Comparison of ENCODE assay signal across 8 cellular contexts in the genomic region with DNA sequence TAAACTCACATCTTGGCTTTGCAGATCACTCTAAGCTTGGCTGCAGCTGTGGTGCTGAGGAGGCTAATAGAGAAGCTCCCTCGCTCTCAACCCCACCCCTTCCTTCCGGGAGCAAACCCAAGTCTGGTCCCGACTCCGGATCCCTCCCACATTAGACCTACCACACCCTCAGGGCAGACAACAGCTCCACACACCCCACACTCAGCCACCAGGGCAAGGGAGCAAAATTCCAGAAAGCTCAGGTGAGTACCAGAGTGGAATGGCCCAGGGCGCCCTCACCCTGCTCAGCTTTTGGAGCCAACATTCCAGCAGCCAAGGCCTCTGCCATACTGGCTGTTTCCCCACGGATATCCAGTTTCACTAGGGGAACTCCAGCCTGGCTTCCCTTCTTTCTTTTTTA. TPM values are rescaled to one million over a fixed set of nuclear protein-coding genes. Genes with fewer than 3 reads are reported as not detected.
DNase-seq lines count a peak whose midpoint lies in the region; ATAC-seq and TF ChIP-seq lines count a peak whose summit lies in the region.
"Not testable (repeated sequence)": the region's sequence is repeated elsewhere in the genome, so short reads cannot be mapped to it uniquely, and the experiment has no call there.

No MANE protein-coding gene starts in this region.

- ATAC-seq in GM21515 (IDR thresholded peaks at IDR 0.05; ENCODE audit: unreplicated experiment) (peak; percentile 48), body of pancreas (peak; percentile 81), naive B cell (ENCODE audit: low read depth in 2 of 2) (peak; percentile 11 to 46)

- DNase-seq in T-helper 22 cell (ENCODE audit: low read depth): peak; percentile 24
- peak; percentile 36 for DNase-seq in activated T-cell treated with anti-CD3 and anti-CD28 coated beads for 1 hour (ENCODE audit: low read depth)
- peak; percentile 53 to 66 (median 58) for DNase-seq in body of pancreas
- peak; percentile 81 for DNase-seq in cardiac septum (ENCODE audit: low spot score)
- peak; percentile 6 for DNase-seq in naive B cell
- DNase-seq in stimulated activated CD4-positive, alpha-beta T cell treated with anti-CD3 and anti-CD28 coated beads, Interleukin-12 subunit alpha, Interleukin-12 subunit beta, amount 100 ng/mL, for 48 hours (ENCODE audit: low read depth in 2 of 3, low spot score in 1 of 3): peak in 2 of 3 donors; percentile 2 to 3
- peak; percentile 46 to 71 for DNase-seq in thyroid gland

- H3K36me3 ChIP-seq in body of pancreas (replicated peaks in 1 of 2; ENCODE audit: insufficient read depth in 1 of 2, low read depth in 2 of 2); thyroid gland: not testable (repeated sequence)

- intact Hi-C loops in body of pancreas (cut with DNase I); cardiac septum (cut with DNase I); thyroid gland (cut with DNase I): not testable (repeated sequence)

- not testable (repeated sequence) for TF ChIP-seq CTCF in body of pancreas (IDR thresholded peaks at IDR 0.05); thyroid gland (IDR thresholded peaks at IDR 0.05)

- not testable (repeated sequence) for H3K4me1 Mint-ChIP-seq in naive B cell

- H3K9me3 ChIP-seq in body of pancreas, thyroid gland: not testable (repeated sequence)

- not testable (repeated sequence) for H3K27me3 Mint-ChIP-seq in naive B cell

- H3K27ac ChIP-seq in body of pancreas: peak overlapping the region in 2 of 4 donors; percentile 57 to 67
- H3K27ac ChIP-seq in thyroid gland: peak overlapping the region in 1 of 3 donors; percentile 56

- not testable (repeated sequence) for H3K27me3 ChIP-seq in body of pancreas, thyroid gland

- not testable (repeated sequence) for H3K27ac Mint-ChIP-seq in naive B cell

- peak overlapping the region in 3 of 8 donors; percentile 15 to 72 (median 39) for H3K4me3 Mint-ChIP-seq in naive B cell

- not testable (repeated sequence) for H3K4me3 ChIP-seq in body of pancreas; thyroid gland (replicated peaks in 1 of 3)

- WGBS in body of pancreas, 2 donors: 26 to 28% methylated on average over 4 to 6 of the region's 6 CpGs
- whole genome bisulfite sequencing in thyroid gland, 2 donors: 27 to 47% methylated on average over 6 of the region's 6 CpGs

- not testable (repeated sequence) for H3K9me3 Mint-ChIP-seq in naive B cell

- not testable (repeated sequence) for TF ChIP-seq POLR2A in body of pancreas (IDR thresholded peaks at IDR 0.05); thyroid gland (IDR thresholded peaks at IDR 0.05)

- H3K4me1 ChIP-seq in body of pancreas, thyroid gland: not testable (repeated sequence)

- not testable (repeated sequence) for H3K36me3 Mint-ChIP-seq in naive B cell

RNA-seq across cellular contexts. Expression of gene SULT1A4, which starts 9.9 kb away (rescaled TPM):
- total RNA-seq in body of pancreas (1 to 10 TPM; 1.8 to 6.3 TPM), cardiac septum (3.2 TPM), thyroid gland (1 to 10 TPM in 3 of 4 donors, not detected in 1; 2.0 to 3.9 (median 3.8) TPM)
- 1 to 10 TPM in 2 of 6 donors, under 1 TPM in 1, not detected in 3; 0.78 to 2.1 (median 1.9) TPM for polyA plus RNA-seq in naive B cell (ENCODE audit: low read depth in 6 of 6)

RNA-seq across cellular contexts. Expression of gene SLX1B, which starts 15.3 kb away (rescaled TPM):
- total RNA-seq in body of pancreas (10 to 100 TPM; 20.8 to 52.7 TPM), cardiac septum (4.4 TPM), thyroid gland (10 to 100 TPM; 12.4 to 34.6 (median 28.9) TPM)
- 10 to 100 TPM in 4 of 6 donors, 1 to 10 TPM in 2; 8.7 to 16.0 (median 12.4) TPM for polyA plus RNA-seq in naive B cell (ENCODE audit: low read depth in 6 of 6)

RNA-seq across cellular contexts. Expression of gene BOLA2, which starts 15.5 kb away (rescaled TPM):
- total RNA-seq in body of pancreas: 10 to 100 TPM in 1 of 2 donors, 1 to 10 TPM in 1; 5.2 to 16.2 TPM
- total RNA-seq in cardiac septum: 4.3 TPM
- polyA plus RNA-seq in naive B cell (ENCODE audit: low read depth in 6 of 6): 10 to 100 TPM; 17.3 to 35.5 (median 27.3) TPM
- 10 to 100 TPM in 3 of 4 donors, 1 to 10 TPM in 1; 7.8 to 19.1 (median 15.5) TPM for total RNA-seq in thyroid gland

RNA-seq across cellular contexts. Expression of gene NPIPB12, which starts 36.5 kb away (rescaled TPM):
- 10 to 100 TPM; 16.5 to 47.2 TPM for total RNA-seq in body of pancreas
- 17.4 TPM for total RNA-seq in cardiac septum
- 10 to 100 TPM in 1 of 6 donors, 1 to 10 TPM in 3, not detected in 2; 1.7 to 16.2 (median 5.4) TPM for polyA plus RNA-seq in naive B cell (ENCODE audit: low read depth in 6 of 6)
- 10 to 100 TPM; 30.7 to 73.1 (median 56.2) TPM for total RNA-seq in thyroid gland

Comparison
In these comparisons a context has a peak if more than half of its experiments do, and no peak if none do; other contexts are left out.
1. ATAC-seq: peak in every context shown above with its lines; median percentile 81 in body of pancreas; 48 in GM21515; 28 in naive B cell.
2. DNase-seq: peak in every context shown above with its lines; median percentile 81 in cardiac septum; 58 in body of pancreas; 58 in thyroid gland; 36 in activated T-cell treated with anti-CD3 and anti-CD28 coated beads for 1 hour; 24 in T-helper 22 cell; 6 in naive B cell; 2 in stimulated activated CD4-positive, alpha-beta T cell treated with anti-CD3 and anti-CD28 coated beads, Interleukin-12 subunit alpha, Interleukin-12 subunit beta, amount 100 ng/mL, for 48 hours.